ENCODE assay signal across 1 cellular context in genomic region chr14:91417983-91418386, GRCh38.
A peak's percentile ranks its signal among the peaks of the same experiment; 100 is the strongest.
TF ChIP-seq lines count a peak whose summit lies in the region.

No MANE protein-coding gene starts in this region.

TF ChIP-seq in K562, 482 proteins besides CTCF, POLR2A, EP300 and RAD21 (continued from another document and continues in another):
- TF ChIP-seq CTCFL (IDR thresholded peaks at IDR 0.05; ENCODE audit: borderline replicate concordance, insufficient read depth, low read depth, low read length, poor library complexity, severe bottlenecking) (no peak), ZNF140 (CRISPR knock-in tag; IDR thresholded peaks at IDR 0.05) (no peak), ZKSCAN1 (IDR thresholded peaks at IDR 0.05; ENCODE audit: low read depth, low read length) (no peak), CREB5 (CRISPR knock-in tag; IDR thresholded peaks at IDR 0.05) (no peak), NR0B1 (IDR thresholded peaks at IDR 0.05; ENCODE audit: partially characterized antibody) (no peak), HNRNPL (IDR thresholded peaks at IDR 0.05; ENCODE audit: low read depth, low read length) (peak; percentile 88), CCAR2 (IDR thresholded peaks at IDR 0.05; ENCODE audit: low read depth, low read length) (no peak), SIN3A (IDR thresholded peaks at IDR 0.05; ENCODE audit: borderline replicate concordance in 2 of 2, control insufficient read depth in 1 of 2, low read depth in 2 of 2, low read length in 2 of 2) (peak in 1 of 2 experiments; percentile 5; a peak in 1 of 4 replicates), RBBP5 (IDR thresholded peaks at IDR 0.05; ENCODE audit: borderline replicate concordance, insufficient read depth, low read length, poor library complexity, severe bottlenecking) (no peak), NR4A1 (CRISPR knock-in tag; IDR thresholded peaks at IDR 0.05) (no peak), NR4A1 (tag; IDR thresholded peaks at IDR 0.05) (no peak), MAFK (IDR thresholded peaks at IDR 0.05; ENCODE audit: low read length) (no peak), BRF2 (IDR thresholded peaks at IDR 0.05; ENCODE audit: borderline replicate concordance, insufficient read depth, insufficient read length) (no peak), PRMT5 (CRISPR knock-in tag; IDR thresholded peaks at IDR 0.05) (no peak), ARHGAP35 (IDR thresholded peaks at IDR 0.05; ENCODE audit: partially characterized antibody) (no peak), ZNF639 (CRISPR knock-in tag; conservative IDR thresholded peaks at IDR 0.05 in 1 of 2, IDR thresholded peaks at IDR 0.05 in 1 of 2) (no peak), TSHZ1 (CRISPR knock-in tag; IDR thresholded peaks at IDR 0.05) (no peak), GABPB1 (CRISPR knock-in tag; IDR thresholded peaks at IDR 0.05) (no peak; the same call in none of the 2 replicates), ZNF133 (CRISPR knock-in tag; IDR thresholded peaks at IDR 0.05) (no peak), ZKSCAN8 (CRISPR knock-in tag; IDR thresholded peaks at IDR 0.05) (no peak), FIP1L1 (IDR thresholded peaks at IDR 0.05; ENCODE audit: low read depth, low read length, poor library complexity, severe bottlenecking) (peak; percentile 15), SRSF9 (IDR thresholded peaks at IDR 0.05; ENCODE audit: borderline replicate concordance, low read depth, low read length) (no peak), EGR1 (conservative IDR thresholded peaks at IDR 0.05) (no peak), NCOA4 (IDR thresholded peaks at IDR 0.05; ENCODE audit: partially characterized antibody) (no peak), ZSCAN32 (CRISPR knock-in tag; IDR thresholded peaks at IDR 0.05) (no peak), LARP7 (IDR thresholded peaks at IDR 0.05) (no peak), DNMT1 (IDR thresholded peaks at IDR 0.05) (no peak), ZNF766 (CRISPR knock-in tag; conservative IDR thresholded peaks at IDR 0.05) (peak; percentile 60; the same call in 1 of the 2 replicates), MTA2 (IDR thresholded peaks at IDR 0.05; ENCODE audit: low read depth) (no peak), MYNN (IDR thresholded peaks at IDR 0.05) (no peak), MYNN (CRISPR knock-in tag; IDR thresholded peaks at IDR 0.05) (no peak)
- TF ChIP-seq, protein P1, sequence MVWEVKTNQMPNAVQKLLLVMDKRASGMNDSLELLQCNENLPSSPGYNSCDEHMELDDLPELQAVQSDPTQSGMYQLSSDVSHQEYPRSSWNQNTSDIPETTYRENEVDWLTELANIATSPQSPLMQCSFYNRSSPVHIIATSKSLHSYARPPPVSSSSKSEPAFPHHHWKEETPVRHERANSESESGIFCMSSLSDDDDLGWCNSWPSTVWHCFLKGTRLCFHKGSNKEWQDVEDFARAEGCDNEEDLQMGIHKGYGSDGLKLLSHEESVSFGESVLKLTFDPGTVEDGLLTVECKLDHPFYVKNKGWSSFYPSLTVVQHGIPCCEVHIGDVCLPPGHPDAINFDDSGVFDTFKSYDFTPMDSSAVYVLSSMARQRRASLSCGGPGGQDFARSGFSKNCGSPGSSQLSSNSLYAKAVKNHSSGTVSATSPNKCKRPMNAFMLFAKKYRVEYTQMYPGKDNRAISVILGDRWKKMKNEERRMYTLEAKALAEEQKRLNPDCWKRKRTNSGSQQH (CRISPR knock-in tag; IDR thresholded peaks at IDR 0.05): no peak
- TF ChIP-seq, protein P2, sequence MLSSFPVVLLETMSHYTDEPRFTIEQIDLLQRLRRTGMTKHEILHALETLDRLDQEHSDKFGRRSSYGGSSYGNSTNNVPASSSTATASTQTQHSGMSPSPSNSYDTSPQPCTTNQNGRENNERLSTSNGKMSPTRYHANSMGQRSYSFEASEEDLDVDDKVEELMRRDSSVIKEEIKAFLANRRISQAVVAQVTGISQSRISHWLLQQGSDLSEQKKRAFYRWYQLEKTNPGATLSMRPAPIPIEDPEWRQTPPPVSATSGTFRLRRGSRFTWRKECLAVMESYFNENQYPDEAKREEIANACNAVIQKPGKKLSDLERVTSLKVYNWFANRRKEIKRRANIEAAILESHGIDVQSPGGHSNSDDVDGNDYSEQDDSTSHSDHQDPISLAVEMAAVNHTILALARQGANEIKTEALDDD (IDR thresholded peaks at IDR 0.05): no peak
- TF ChIP-seq, protein P3, sequence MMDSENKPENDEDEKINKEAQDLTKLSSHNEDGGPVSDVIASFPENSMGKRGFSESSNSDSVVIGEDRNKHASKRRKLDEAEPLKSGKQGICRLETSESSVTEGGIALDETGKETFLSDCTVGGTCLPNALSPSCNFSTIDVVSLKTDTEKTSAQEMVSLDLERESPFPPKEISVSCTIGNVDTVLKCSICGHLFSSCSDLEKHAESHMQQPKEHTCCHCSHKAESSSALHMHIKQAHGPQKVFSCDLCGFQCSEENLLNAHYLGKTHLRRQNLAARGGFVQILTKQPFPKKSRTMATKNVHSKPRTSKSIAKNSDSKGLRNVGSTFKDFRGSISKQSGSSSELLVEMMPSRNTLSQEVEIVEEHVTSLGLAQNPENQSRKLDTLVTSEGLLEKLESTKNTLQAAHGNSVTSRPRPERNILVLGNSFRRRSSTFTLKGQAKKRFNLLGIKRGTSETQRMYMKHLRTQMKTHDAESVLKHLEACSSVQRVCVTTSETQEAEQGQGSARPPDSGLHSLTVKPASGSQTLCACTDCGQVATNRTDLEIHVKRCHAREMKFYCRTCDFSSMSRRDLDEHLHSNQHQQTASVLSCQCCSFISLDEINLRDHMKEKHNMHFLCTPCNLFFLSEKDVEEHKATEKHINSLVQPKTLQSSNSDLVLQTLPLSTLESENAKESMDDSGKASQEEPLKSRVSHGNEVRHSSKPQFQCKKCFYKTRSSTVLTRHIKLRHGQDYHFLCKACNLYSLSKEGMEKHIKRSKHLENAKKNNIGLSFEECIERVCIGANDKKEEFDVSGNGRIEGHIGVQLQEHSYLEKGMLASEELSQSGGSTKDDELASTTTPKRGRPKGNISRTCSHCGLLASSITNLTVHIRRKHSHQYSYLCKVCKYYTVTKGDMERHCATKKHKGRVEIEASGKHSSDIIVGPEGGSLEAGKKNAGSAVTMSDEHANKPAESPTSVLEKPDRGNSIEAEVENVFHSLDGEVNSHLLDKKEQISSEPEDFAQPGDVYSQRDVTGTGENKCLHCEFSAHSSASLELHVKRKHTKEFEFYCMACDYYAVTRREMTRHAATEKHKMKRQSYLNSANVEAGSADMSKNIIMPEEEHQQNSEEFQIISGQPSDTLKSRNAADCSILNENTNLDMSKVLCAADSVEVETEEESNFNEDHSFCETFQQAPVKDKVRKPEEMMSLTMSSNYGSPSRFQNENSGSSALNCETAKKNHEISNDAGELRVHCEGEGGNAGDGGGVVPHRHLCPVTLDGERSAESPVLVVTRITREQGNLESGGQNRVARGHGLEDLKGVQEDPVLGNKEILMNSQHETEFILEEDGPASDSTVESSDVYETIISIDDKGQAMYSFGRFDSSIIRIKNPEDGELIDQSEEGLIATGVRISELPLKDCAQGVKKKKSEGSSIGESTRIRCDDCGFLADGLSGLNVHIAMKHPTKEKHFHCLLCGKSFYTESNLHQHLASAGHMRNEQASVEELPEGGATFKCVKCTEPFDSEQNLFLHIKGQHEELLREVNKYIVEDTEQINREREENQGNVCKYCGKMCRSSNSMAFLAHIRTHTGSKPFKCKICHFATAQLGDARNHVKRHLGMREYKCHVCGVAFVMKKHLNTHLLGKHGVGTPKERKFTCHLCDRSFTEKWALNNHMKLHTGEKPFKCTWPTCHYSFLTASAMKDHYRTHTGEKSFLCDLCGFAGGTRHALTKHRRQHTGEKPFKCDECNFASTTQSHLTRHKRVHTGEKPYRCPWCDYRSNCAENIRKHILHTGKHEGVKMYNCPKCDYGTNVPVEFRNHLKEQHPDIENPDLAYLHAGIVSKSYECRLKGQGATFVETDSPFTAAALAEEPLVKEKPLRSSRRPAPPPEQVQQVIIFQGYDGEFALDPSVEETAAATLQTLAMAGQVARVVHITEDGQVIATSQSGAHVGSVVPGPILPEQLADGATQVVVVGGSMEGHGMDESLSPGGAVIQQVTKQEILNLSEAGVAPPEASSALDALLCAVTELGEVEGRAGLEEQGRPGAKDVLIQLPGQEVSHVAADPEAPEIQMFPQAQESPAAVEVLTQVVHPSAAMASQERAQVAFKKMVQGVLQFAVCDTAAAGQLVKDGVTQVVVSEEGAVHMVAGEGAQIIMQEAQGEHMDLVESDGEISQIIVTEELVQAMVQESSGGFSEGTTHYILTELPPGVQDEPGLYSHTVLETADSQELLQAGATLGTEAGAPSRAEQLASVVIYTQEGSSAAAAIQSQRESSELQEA (IDR thresholded peaks at IDR 0.05; ENCODE audit: low read depth): no peak
- TF ChIP-seq, protein P4, sequence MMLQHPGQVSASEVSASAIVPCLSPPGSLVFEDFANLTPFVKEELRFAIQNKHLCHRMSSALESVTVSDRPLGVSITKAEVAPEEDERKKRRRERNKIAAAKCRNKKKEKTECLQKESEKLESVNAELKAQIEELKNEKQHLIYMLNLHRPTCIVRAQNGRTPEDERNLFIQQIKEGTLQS (IDR thresholded peaks at IDR 0.05): no peak
- TF ChIP-seq, protein P4 (CRISPR knock-in tag; conservative IDR thresholded peaks at IDR 0.05): no peak
